In genomic region chr19:18507021-18507726, GRCh38 we compare ENCODE assay signal across 11 cellular contexts. TPM values are rescaled to one million over a fixed set of nuclear protein-coding genes. Genes with fewer than 3 reads are reported as not detected.
DNase-seq lines count a peak whose midpoint lies in the region; ATAC-seq, FAIRE-seq and TF ChIP-seq lines count a peak whose summit lies in the region.
"Had no signal": no experiment of that assay in that cellular context is flagged by ENCODE, and none has a peak within 500 bp of the region (broad histone marks: within the 10 kb centered on the region; RNA-seq: fewer than 3 reads in every experiment).

No MANE protein-coding gene starts in this region.

- peaks cover 95% of the 10 kb centered on the region for H3K79me2 ChIP-seq in astrocyte (ENCODE audit: insufficient read depth, low read length)

- intact Hi-C loops in left colon (cut with DNase I, micrococcal nuclease): no loop called here

- H3K4me3 Mint-ChIP-seq in astrocyte (ENCODE audit: unreplicated experiment): peak overlapping the region; percentile 27
- H3K4me3 Mint-ChIP-seq: nephron progenitor cell had no signal

- H3K9me3 Mint-ChIP-seq in astrocyte (ENCODE audit: unreplicated experiment): no peaks in the 10 kb centered on the region
- H3K9me3 Mint-ChIP-seq: nephron progenitor cell had no signal

- H3K36me3 ChIP-seq in astrocyte (ENCODE audit: insufficient read depth, low read length) (no peaks in the 10 kb centered on the region), tibial nerve (no peaks in the 10 kb centered on the region)

- no peak for TF ChIP-seq POLR2A in tibial nerve (IDR thresholded peaks at IDR 0.05)

- H4K20me1 ChIP-seq in astrocyte (ENCODE audit: insufficient read depth, low read length): peaks cover 98% of the 10 kb centered on the region

- H3K27me3 Mint-ChIP-seq in astrocyte (ENCODE audit: low read depth, unreplicated experiment): no peaks in the 10 kb centered on the region

- H3K4me1 ChIP-seq in astrocyte (ENCODE audit: insufficient read depth, low read length) (peaks cover 12% of the 10 kb centered on the region), tibial nerve (peaks cover 0 to 78% (median 64%) of the 10 kb centered on the region in 4 donors)

- no peak overlapping the region for H3K9ac ChIP-seq in astrocyte (ENCODE audit: low read length)

- H3K4me3 ChIP-seq in astrocyte (ENCODE audit: insufficient read depth, low read depth, low read length) (no peak overlapping the region), tibial nerve (no peak overlapping the region)

- no peak for TF ChIP-seq EP300 in tibial nerve (IDR thresholded peaks at IDR 0.05)

- peaks cover 6% of the 10 kb centered on the region for H3K36me3 Mint-ChIP-seq in astrocyte (ENCODE audit: low read depth, unreplicated experiment)

- FAIRE-seq in astrocyte (lab: Jason Lieb, UNC): no peak

- TF ChIP-seq CTCF in astrocyte (IDR thresholded peaks at IDR 0.05; ENCODE audit: insufficient read depth, low read depth, low read length): no peak
- TF ChIP-seq CTCF in tibial nerve (IDR thresholded peaks at IDR 0.05): no peak

- H3K27me3 ChIP-seq in astrocyte (ENCODE audit: insufficient read depth, low read length) (no peaks in the 10 kb centered on the region), tibial nerve (no peaks in the 10 kb centered on the region)

- no peak overlapping the region for H3K4me2 ChIP-seq in astrocyte (ENCODE audit: low read length)

- H3K27ac Mint-ChIP-seq in astrocyte (ENCODE audit: unreplicated experiment): no peak overlapping the region
- H3K27ac Mint-ChIP-seq: nephron progenitor cell had no signal

- H3K9me3 ChIP-seq in astrocyte (ENCODE audit: insufficient read depth, low read depth, low read length) (no peaks in the 10 kb centered on the region), tibial nerve (no peaks in the 10 kb centered on the region)

- H3K27ac ChIP-seq in astrocyte (ENCODE audit: low read depth, low read length): no peak overlapping the region
- H3K27ac ChIP-seq in tibial nerve: peak overlapping the region in 3 of 4 donors; percentile 52 to 78 (median 70)

- H2AFZ ChIP-seq in astrocyte (ENCODE audit: low read depth, low read length): no peak overlapping the region

- ATAC-seq in left colon: peak; percentile 36

- peak; percentile 44 for DNase-seq in activated gamma-delta T cell treated with Interleukin-2 at 50 U/mL for 16 hours
- DNase-seq in activated gamma-delta T cell (lab: John Stamatoyannopoulos, UW): no peak
- no peak for DNase-seq in astrocyte (ENCODE audit: low read depth)
- DNase-seq in left colon: peak; percentile 38 to 63
- DNase-seq in tibial nerve (ENCODE audit: low spot score in 2 of 2): no peak
- DNase-seq in NCI-H1105 treated with DMSO at 0.1 percent for 48 hours (lab: John Stamatoyannopoulos, UW): no peak
- no peak for DNase-seq in activated CD8-positive, alpha-beta memory T cell treated with anti-CD3 and anti-CD28 coated beads for 24 hours
- no peak for DNase-seq in DMS79 treated with DMSO at 0.1 percent for 48 hours (lab: John Stamatoyannopoulos, UW)
- DNase-seq: AML-193, NCI-H345, nephron progenitor cell had no signal

- H3K4me1 Mint-ChIP-seq in astrocyte (ENCODE audit: low read depth, unreplicated experiment): peaks cover 28% of the 10 kb centered on the region

- WGBS in tibial nerve, 2 donors: 65 to 77% methylated on average over 6 to 7 of the region's 9 CpGs

RNA-seq across cellular contexts. Expression of gene ELL, which starts 14.7 kb away (rescaled TPM):
- total RNA-seq in astrocyte: 16.0 TPM in 2 replicates
- 10 to 100 TPM; 18.1 to 19.1 TPM for total RNA-seq in left colon
- 10 to 100 TPM; 13.8 to 45.9 (median 26.0) TPM for total RNA-seq in tibial nerve

RNA-seq across cellular contexts. Expression of gene FKBP8, which starts 36.2 kb away (rescaled TPM):
- 246 and 251 TPM in 2 replicates for total RNA-seq in astrocyte
- 100 to 1,000 TPM; 174 to 197 TPM for total RNA-seq in left colon
- 100 to 1,000 TPM; 391 to 451 (median 434) TPM for total RNA-seq in tibial nerve

RNA-seq across cellular contexts. Expression of gene KXD1, which starts 50.5 kb away (rescaled TPM):
- 73.4 and 80.2 TPM in 2 replicates for total RNA-seq in astrocyte
- total RNA-seq in left colon: 10 to 100 TPM; 63.7 to 72.4 TPM
- 100 to 1,000 TPM; 122 to 298 (median 167) TPM for total RNA-seq in tibial nerve

Comparison
In these comparisons a context has a peak if more than half of its experiments do, and no peak if none do; other contexts are left out.
1. DNase-seq: peak in activated gamma-delta T cell treated with Interleukin-2 at 50 U/mL for 16 hours (single experiment) and left colon (2 of 2); none in activated gamma-delta T cell (single experiment), astrocyte (single experiment), tibial nerve (0 of 2), NCI-H1105 treated with DMSO at 0.1 percent for 48 hours (single experiment), activated CD8-positive, alpha-beta memory T cell treated with anti-CD3 and anti-CD28 coated beads for 24 hours (single experiment) and DMS79 treated with DMSO at 0.1 percent for 48 hours (single experiment).